10 cellular contexts compared by ENCODE assay signal in the genomic region with DNA sequence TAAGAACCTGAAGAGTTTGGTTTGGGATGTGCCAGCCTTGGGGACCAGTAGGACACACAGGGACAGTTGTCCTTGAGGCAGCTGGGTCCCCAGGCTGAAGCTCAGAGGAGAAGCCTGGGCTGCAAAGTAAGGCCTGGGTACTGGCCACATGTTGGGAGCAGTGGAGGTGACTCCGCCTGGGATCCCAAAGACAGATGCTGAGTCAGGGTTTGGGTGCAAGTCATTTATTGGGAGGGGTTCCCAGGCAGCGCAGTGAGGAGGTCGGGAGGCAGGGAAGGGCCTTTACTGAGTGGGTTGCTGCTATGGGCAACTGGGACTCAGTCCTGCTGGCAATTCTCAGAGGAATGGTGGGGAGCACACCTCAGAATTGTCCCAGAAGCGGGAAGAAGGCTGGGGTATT. TPM values are rescaled to one million over a fixed set of nuclear protein-coding genes. Genes with fewer than 3 reads are reported as not detected.
"Had no signal": no experiment of that assay in that cellular context is flagged by ENCODE, and none has a peak within 500 bp of the region (broad histone marks: within the 10 kb centered on the region; RNA-seq: fewer than 3 reads in every experiment).

No MANE protein-coding gene starts in this region.

- H3K4me2 ChIP-seq: KMS-11 had no signal

- FAIRE-seq: H54 had no signal

- H2AFZ ChIP-seq: GM23248 had no signal

- H3K4me3 ChIP-seq: GM23248 had no signal

- H3K9ac ChIP-seq: GM23248, KMS-11 had no signal

- H3K27ac ChIP-seq: GM23248, HL-60, KMS-11 had no signal

- DNase-seq: GM23248, GOT3, H9, HCEC 1CT, IMR-90, KBM-7 had no signal

RNA-seq across cellular contexts. Expression of gene BPI, which starts 12.4 kb away (rescaled TPM):
- total RNA-seq: GM23248, H9, HT1080, IMR-90 had no signal

RNA-seq across cellular contexts. Expression of gene LBP, which starts 29.9 kb away (rescaled TPM):
- total RNA-seq: GM23248, HT1080, IMR-90 had no signal
- polyA plus RNA-seq: GM23248, IMR-90 had no signal
